Comparison of ENCODE assay signal across 11 cellular contexts in genomic region chr1:228986093-228986904, GRCh38.
A peak's percentile ranks its signal among the peaks of the same experiment; 100 is the strongest.
DNase-seq lines count a peak whose midpoint lies in the region; TF ChIP-seq lines count a peak whose summit lies in the region.
"Had no signal": no experiment of that assay in that cellular context is flagged by ENCODE, and none has a peak within 500 bp of the region (broad histone marks: within the 10 kb centered on the region; RNA-seq: fewer than 3 reads in every experiment).

No MANE protein-coding gene starts in this region.

- WGBS in testis, 2 donors = 78 to 83% methylated on average over 21 to 22 of the region's 22 CpGs

- peaks cover 13% of the 10 kb centered on the region for H3K4me1 ChIP-seq in testis

- H3K27ac ChIP-seq in testis = no peak overlapping the region

- DNase-seq in MV-4-11 (lab: John Stamatoyannopoulos, UW) (peak; percentile 86), amygdala (lab: John Stamatoyannopoulos, UW) (peak in 35 of 56 donors; percentile 10 to 70 (median 36)), inferior parietal cortex (ENCODE audit: extremely low spot score) (peak; percentile 65), testis (peak; percentile 72)
- no peak for DNase-seq in activated effector memory CD4-positive, alpha-beta T cell treated with anti-CD3 and anti-CD28 coated beads, Interleukin-2, amount 50 U/mL, for 16 hours
- no peak for DNase-seq in activated CD4-positive, alpha-beta T cell treated with anti-CD3 and anti-CD28 coated beads for 48 hours
- DNase-seq in activated naive CD8-positive, alpha-beta T cell treated with anti-CD3 and anti-CD28 coated beads for 36 hours = no peak
- DNase-seq: central memory CD4-positive, alpha-beta T cell; immature natural killer cell; Karpas-422 had no signal

- H3K27me3 Mint-ChIP-seq in activated naive CD8-positive, alpha-beta T cell treated with anti-CD3 and anti-CD28 coated beads for 36 hours = no peaks in the 10 kb centered on the region

- no peaks in the 10 kb centered on the region for H3K27me3 ChIP-seq in testis

- TF ChIP-seq POLR2A in testis (IDR thresholded peaks at IDR 0.05) = no peak

- H3K4me3 ChIP-seq in testis = no peak overlapping the region

- TF ChIP-seq CTCF in testis (IDR thresholded peaks at IDR 0.05) = no peak

- H3K4me3 Mint-ChIP-seq in activated naive CD8-positive, alpha-beta T cell treated with anti-CD3 and anti-CD28 coated beads for 36 hours = no peak overlapping the region
- H3K4me3 Mint-ChIP-seq: immature natural killer cell; stimulated activated effector memory CD8-positive, alpha-beta T cell treated with anti-CD3 and anti-CD28 coated beads, Interleukin-12 subunit alpha, Interleukin-12 subunit beta, amount 100 ng/mL, for 72 hours had no signal

- H3K9me3 Mint-ChIP-seq in activated naive CD8-positive, alpha-beta T cell treated with anti-CD3 and anti-CD28 coated beads for 36 hours = no peaks in the 10 kb centered on the region
- H3K9me3 Mint-ChIP-seq: immature natural killer cell; stimulated activated effector memory CD8-positive, alpha-beta T cell treated with anti-CD3 and anti-CD28 coated beads, Interleukin-12 subunit alpha, Interleukin-12 subunit beta, amount 100 ng/mL, for 72 hours had no signal

- H3K9me3 ChIP-seq in testis = no peaks in the 10 kb centered on the region

- intact Hi-C loops in testis (cut with DNase I; ENCODE audit: low total_unique reads) = no loop called here

- H3K36me3 ChIP-seq in testis (ENCODE audit: low read depth, missing control alignments) = no peaks in the 10 kb centered on the region

- H3K36me3 Mint-ChIP-seq in activated naive CD8-positive, alpha-beta T cell treated with anti-CD3 and anti-CD28 coated beads for 36 hours = no peaks in the 10 kb centered on the region
- H3K36me3 Mint-ChIP-seq: immature natural killer cell; stimulated activated effector memory CD8-positive, alpha-beta T cell treated with anti-CD3 and anti-CD28 coated beads, Interleukin-12 subunit alpha, Interleukin-12 subunit beta, amount 100 ng/mL, for 72 hours had no signal

- peaks cover 4% of the 10 kb centered on the region for H3K4me1 Mint-ChIP-seq in activated naive CD8-positive, alpha-beta T cell treated with anti-CD3 and anti-CD28 coated beads for 36 hours

- H3K27ac Mint-ChIP-seq in activated naive CD8-positive, alpha-beta T cell treated with anti-CD3 and anti-CD28 coated beads for 36 hours = no peak overlapping the region
- H3K27ac Mint-ChIP-seq: immature natural killer cell; stimulated activated effector memory CD8-positive, alpha-beta T cell treated with anti-CD3 and anti-CD28 coated beads, Interleukin-12 subunit alpha, Interleukin-12 subunit beta, amount 100 ng/mL, for 72 hours had no signal

Comparison
In these comparisons a context has a peak if more than half of its experiments do, and no peak if none do; other contexts are left out.
1. DNase-seq: peak in MV-4-11 (single experiment), amygdala (35 of 56), inferior parietal cortex (single experiment) and testis (single experiment); none in activated effector memory CD4-positive, alpha-beta T cell treated with anti-CD3 and anti-CD28 coated beads, Interleukin-2, amount 50 U/mL, for 16 hours (single experiment), activated CD4-positive, alpha-beta T cell treated with anti-CD3 and anti-CD28 coated beads for 48 hours (single experiment) and activated naive CD8-positive, alpha-beta T cell treated with anti-CD3 and anti-CD28 coated beads for 36 hours (single experiment).